9 cellular contexts compared by ENCODE assay signal in genomic region chr6:3849681-3850450, GRCh38. TPM values are rescaled to one million over a fixed set of nuclear protein-coding genes. Genes with fewer than 3 reads are reported as not detected.
DNase-seq lines count a peak whose midpoint lies in the region; ATAC-seq, FAIRE-seq and TF ChIP-seq lines count a peak whose summit lies in the region.
"Had no signal": no experiment of that assay in that cellular context is flagged by ENCODE, and none has a peak within 500 bp of the region (broad histone marks: within the 10 kb centered on the region; RNA-seq: fewer than 3 reads in every experiment).

No MANE protein-coding gene starts in this region.

- H3K9me3 Mint-ChIP-seq in memory B cell: no peaks in the 10 kb centered on the region

- peak overlapping the region; percentile 54 for H3K4me3 ChIP-seq in AG09309 (ENCODE audit: control insufficient read depth, low read depth, low read length)
- peak overlapping the region; percentile 47 for H3K4me3 ChIP-seq in HL-60 (replicated peaks; ENCODE audit: insufficient read depth, low read length)
- H3K4me3 ChIP-seq in vagina: peak overlapping the region; percentile 44 to 52

- TF ChIP-seq POLR2A in vagina (IDR thresholded peaks at IDR 0.05): no peak
- no peak for TF ChIP-seq POLR2A in H54 (IDR thresholded peaks at IDR 0.05; ENCODE audit: low read depth, low read length)

- H3K36me3 Mint-ChIP-seq in memory B cell: peaks cover 2% of the 10 kb centered on the region

- no peaks in the 10 kb centered on the region for H3K27me3 Mint-ChIP-seq in memory B cell

- H3K9me3 ChIP-seq in vagina: no peaks in the 10 kb centered on the region

- H3K27me3 ChIP-seq in HL-60 (ENCODE audit: insufficient read depth, poor library complexity, severe bottlenecking) (no peaks in the 10 kb centered on the region), vagina (no peaks in the 10 kb centered on the region)

- H3K4me1 ChIP-seq in vagina: no peaks in the 10 kb centered on the region

- peaks cover 21% of the 10 kb centered on the region for H3K4me1 Mint-ChIP-seq in memory B cell

- H3K27ac ChIP-seq in HL-60 (replicated peaks): no peak overlapping the region
- peak overlapping the region; percentile 69 for H3K27ac ChIP-seq in cingulate gyrus (ENCODE audit: low read depth, low read length)
- peak overlapping the region; percentile 64 for H3K27ac ChIP-seq in vagina

- H3K27ac Mint-ChIP-seq in memory B cell: peak overlapping the region; percentile 56

- DNase-seq in AG09309 (ENCODE audit: low read depth) (no peak), HL-60 (ENCODE audit: low read depth in 1 of 2, low spot score in 1 of 2) (no peak), memory B cell (ENCODE audit: low spot score in 2 of 2) (no peak), vagina (ENCODE audit: extremely low spot score in 2 of 2) (peak in 1 of 2 donors; percentile 88), H54 (ENCODE audit: insufficient read length, low spot score) (no peak), hepatic stellate cell (ENCODE audit: low spot score) (no peak)

- intact Hi-C loops in vagina (cut with DNase I): loop anchor here (5.0 kb wide), 1 partner anchor 98 kb away; the partner anchor contains the start of gene PXDC1

- peak overlapping the region; percentile 85 for H3K4me3 Mint-ChIP-seq in memory B cell

- ATAC-seq in memory B cell (ENCODE audit: low read depth) (no peak), GM21423 (IDR thresholded peaks at IDR 0.05; ENCODE audit: unreplicated experiment) (no peak)

- no peaks in the 10 kb centered on the region for H3K36me3 ChIP-seq in vagina

- TF ChIP-seq CTCF in AG09309 (IDR thresholded peaks at IDR 0.05; ENCODE audit: control insufficient read depth, insufficient read depth, low read depth, low read length, missing control alignments) (no peak), HL-60 (IDR thresholded peaks at IDR 0.05; ENCODE audit: insufficient read depth, low read length) (no peak), vagina (IDR thresholded peaks at IDR 0.05) (no peak)

- FAIRE-seq in H54 (lab: Jason Lieb, UNC): no peak
- FAIRE-seq: colon had no signal

RNA-seq across cellular contexts. Expression of gene FAM50B, which starts 0.7 kb away (rescaled TPM):
- total RNA-seq in vagina: 4.9 TPM
